In genomic region chr17:75289832-75290337, GRCh38 we compare ENCODE assay signal across 8 cellular contexts. TPM values are rescaled to one million over a fixed set of nuclear protein-coding genes. Genes with fewer than 3 reads are reported as not detected.
DNase-seq lines count a peak whose midpoint lies in the region; ATAC-seq, FAIRE-seq and TF ChIP-seq lines count a peak whose summit lies in the region.

No MANE protein-coding gene starts in this region.

- TF ChIP-seq CTCF in CD14-positive monocyte (IDR thresholded peaks at IDR 0.05) (peak; percentile 71), endothelial cell (IDR thresholded peaks at IDR 0.05; ENCODE audit: unreplicated experiment) (no peak)

- DNase-seq in CD14-positive monocyte (ENCODE audit: low spot score) = peak; percentile 80
- DNase-seq in NAMALWA (ENCODE audit: low spot score) = peak; percentile 88
- DNase-seq in activated CD4-positive, alpha-beta T cell treated with anti-CD3 and anti-CD28 coated beads, Interleukin-2, amount 50 U/mL, for 1 hour = peak; percentile 66
- DNase-seq in endothelial cell (ENCODE audit: low spot score) = no peak
- DNase-seq in myocyte (ENCODE audit: low read depth) = peak; percentile 65
- DNase-seq in stimulated activated naive CD4-positive, alpha-beta T cell treated with Interleukin-2 at 50 U/mL for 16 hours (lab: John Stamatoyannopoulos, UW) = peak; percentile 68
- no peak for DNase-seq in GM12892 (ENCODE audit: insufficient read length)

- H3K9me3 Mint-ChIP-seq in CD14-positive monocyte (peaks cover 0 to 1% (median 0%) of the 10 kb centered on the region in 7 donors), endothelial cell (ENCODE audit: unreplicated experiment) (no peaks in the 10 kb centered on the region)

- ATAC-seq in GM21367 (IDR thresholded peaks at IDR 0.05; ENCODE audit: unreplicated experiment) = peak; percentile 16

- peak overlapping the region; percentile 91 to 96 for H3K4me3 Mint-ChIP-seq in CD14-positive monocyte
- peak overlapping the region; percentile 96 for H3K4me3 Mint-ChIP-seq in endothelial cell (ENCODE audit: unreplicated experiment)

- H3K4me1 Mint-ChIP-seq in CD14-positive monocyte (peaks cover 48% of the 10 kb centered on the region), endothelial cell (ENCODE audit: unreplicated experiment) (peaks cover 9% of the 10 kb centered on the region)

- H3K27me3 Mint-ChIP-seq in CD14-positive monocyte (ENCODE audit: low read depth in 3 of 3) = no peaks in the 10 kb centered on the region
- H3K27me3 Mint-ChIP-seq in endothelial cell (ENCODE audit: unreplicated experiment) = peaks cover 9% of the 10 kb centered on the region

- peaks cover 12 to 21% of the 10 kb centered on the region in 2 donors for H3K36me3 Mint-ChIP-seq in CD14-positive monocyte
- H3K36me3 Mint-ChIP-seq in endothelial cell (ENCODE audit: low read depth, unreplicated experiment) = no peaks in the 10 kb centered on the region

- peak overlapping the region; percentile 100 for H3K27ac Mint-ChIP-seq in CD14-positive monocyte
- peak overlapping the region; percentile 94 for H3K27ac Mint-ChIP-seq in endothelial cell (ENCODE audit: unreplicated experiment)

- no peak for FAIRE-seq in GM12892 (lab: Jason Lieb, UNC)

- intact Hi-C loops in CD14-positive monocyte (cut with micrococcal nuclease) = loop anchor here (1.0 to 5.0 kb wide), 5 partner anchors 33 to 123 kb away; partner anchors contain the start of gene GRB2 (in 1 of the 2)

- TF ChIP-seq POLR2A in GM12892 (IDR thresholded peaks at IDR 0.05; ENCODE audit: low read depth, low read length) = no peak

RNA-seq across cellular contexts. Expression of gene SLC25A19, which starts 0.7 kb away (rescaled TPM):
- 10 to 100 TPM; 14.4 to 18.8 TPM for polyA plus RNA-seq in CD14-positive monocyte
- total RNA-seq in endothelial cell (ENCODE audit: unreplicated experiment) (2.9 TPM), myocyte (3.3 and 7.5 TPM in 2 replicates)
- polyA plus RNA-seq in myocyte (2012) = 13.1 TPM
- 56.3 TPM for polyA plus RNA-seq in GM12892 (2012; ENCODE audit: missing spikeins)

RNA-seq across cellular contexts. Expression of gene MIF4GD, which starts 18.9 kb away (rescaled TPM):
- polyA plus RNA-seq in CD14-positive monocyte = 100 to 1,000 TPM in 1 of 2 donors, 10 to 100 TPM in 1; 80.6 to 103 TPM
- 15.7 TPM for total RNA-seq in endothelial cell (ENCODE audit: unreplicated experiment)
- total RNA-seq in myocyte = 8.7 and 9.9 TPM in 2 replicates
- polyA plus RNA-seq in myocyte (2012) = 31.6 TPM
- 33.3 TPM for polyA plus RNA-seq in GM12892 (2012; ENCODE audit: missing spikeins)

RNA-seq across cellular contexts. Expression of gene MRPS7, which starts 28.2 kb away (rescaled TPM):
- polyA plus RNA-seq in CD14-positive monocyte = 100 to 1,000 TPM; 101 to 122 TPM
- 63.4 TPM for total RNA-seq in endothelial cell (ENCODE audit: unreplicated experiment)
- total RNA-seq in myocyte = 57.2 and 65.1 TPM in 2 replicates
- 77.1 TPM for polyA plus RNA-seq in myocyte (2012)
- 77.8 TPM for polyA plus RNA-seq in GM12892 (2012; ENCODE audit: missing spikeins)

RNA-seq across cellular contexts. Expression of gene GGA3, which starts 28.5 kb away (rescaled TPM):
- 10 to 100 TPM in 1 of 2 donors, 1 to 10 TPM in 1; 4.3 to 15.7 TPM for polyA plus RNA-seq in CD14-positive monocyte
- 60.8 TPM for total RNA-seq in endothelial cell (ENCODE audit: unreplicated experiment)
- total RNA-seq in myocyte = 18.9 and 22.2 TPM in 2 replicates
- 22.8 TPM for polyA plus RNA-seq in myocyte (2012)
- 48.1 TPM for polyA plus RNA-seq in GM12892 (2012; ENCODE audit: missing spikeins)

Comparison
In these comparisons a context has a peak if more than half of its experiments do, and no peak if none do; other contexts are left out.
1. DNase-seq: peak in CD14-positive monocyte (single experiment), NAMALWA (single experiment), activated CD4-positive, alpha-beta T cell treated with anti-CD3 and anti-CD28 coated beads, Interleukin-2, amount 50 U/mL, for 1 hour (single experiment), myocyte (single experiment) and stimulated activated naive CD4-positive, alpha-beta T cell treated with Interleukin-2 at 50 U/mL for 16 hours (single experiment); none in endothelial cell (single experiment) and GM12892 (single experiment).